In genomic region chr9:127838375-127839078, GRCh38 we compare ENCODE assay signal across 8 cellular contexts. TPM values are rescaled to one million over a fixed set of nuclear protein-coding genes. Genes with fewer than 3 reads are reported as not detected.
DNase-seq lines count a peak whose midpoint lies in the region; ATAC-seq, FAIRE-seq and TF ChIP-seq lines count a peak whose summit lies in the region.

No MANE protein-coding gene starts in this region.

- peak overlapping the region; percentile 87 for H3K9ac ChIP-seq in endothelial cell of umbilical vein (replicated peaks; ENCODE audit: extremely low read depth, insufficient read depth, low read length)
- no peak overlapping the region for H3K9ac ChIP-seq in mucosa of rectum (ENCODE audit: low read depth in 1 of 2, low read length in 2 of 2)

- H3K4me2 ChIP-seq in PC-9 (peak overlapping the region; percentile 78), endothelial cell of umbilical vein (ENCODE audit: insufficient read depth, low read length) (peak overlapping the region; percentile 51)

- H3K4me1 ChIP-seq in PC-9 (replicated peaks; ENCODE audit: insufficient read depth) = peaks cover 25% of the 10 kb centered on the region
- peaks cover 74% of the 10 kb centered on the region for H3K4me1 ChIP-seq in endothelial cell of umbilical vein (ENCODE audit: control insufficient read depth, extremely low read depth, insufficient read depth, low read length)
- H3K4me1 ChIP-seq in mucosa of rectum (ENCODE audit: control insufficient read depth in 2 of 2, insufficient read depth in 2 of 2, low read length in 2 of 2) = peaks cover 19 to 29% of the 10 kb centered on the region in 2 donors

- intact Hi-C loops in PC-9 (cut with micrococcal nuclease; ENCODE audit: unreplicated experiment) = loop anchor here (1.0 to 2.0 kb wide), 2 partner anchors 16 to 34 kb away; partner anchors contain the start of gene ENG
- intact Hi-C loops in endothelial cell of umbilical vein (cut with micrococcal nuclease) = loop anchor here (1.0 to 2.0 kb wide), 5 partner anchors 8 to 68 kb away; partner anchors contain the start of gene ENG

- DNase-seq in PC-9 (peak; percentile 78 to 88), endothelial cell of umbilical vein (ENCODE audit: low read depth, low spot score) (peak; percentile 97), ureter (ENCODE audit: low spot score) (peak; percentile 70)

- H3F3A ChIP-seq in PC-9 (ENCODE audit: insufficient read depth, low read depth) = peaks cover 28% of the 10 kb centered on the region; the same call in 1 of the 2 replicates

- peak overlapping the region; percentile 76 for H3K27ac ChIP-seq in PC-9
- peak overlapping the region; percentile 99 for H3K27ac ChIP-seq in endothelial cell of umbilical vein (ENCODE audit: insufficient read depth, low read depth, low read length)
- peak overlapping the region; percentile 56 to 81 for H3K27ac ChIP-seq in mucosa of rectum (ENCODE audit: low read depth in 2 of 2, low read length in 2 of 2)

- CTCF ChIA-PET in PC-9 (lab: Charles Lee) = interaction anchor here (0.6 to 1.3 kb wide), 2 partner anchors 16 to 27 kb away, joined by 3 read pairs; partner anchors contain the start of gene ENG
- CTCF ChIA-PET in endothelial cell of umbilical vein (lab: Charles Lee) = interaction anchor here (0.7 to 6.7 kb wide), 8 partner anchors 9 to 104 kb away, joined by 3 to 42 read pairs (median 8); partner anchors contain the start of genes ENG and TOR2A

- H3K27me3 ChIP-seq in PC-9 (ENCODE audit: insufficient read depth, low read depth) (no peaks in the 10 kb centered on the region), endothelial cell of umbilical vein (ENCODE audit: control insufficient read depth in 2 of 2, insufficient read depth in 2 of 2, low read length in 2 of 2) (no peaks in the 10 kb centered on the region), mucosa of rectum (ENCODE audit: control insufficient read depth in 2 of 2, insufficient read depth in 2 of 2, low read length in 2 of 2) (peaks cover 2% of the 10 kb centered on the region in 2 donors)

- H3K9me2 ChIP-seq in PC-9 (ENCODE audit: insufficient read depth) = no peaks in the 10 kb centered on the region

- H3K9me1 ChIP-seq in endothelial cell of umbilical vein (replicated peaks; ENCODE audit: control insufficient read depth, extremely low read depth, insufficient read depth, low read length) = no peaks in the 10 kb centered on the region

- H3K36me3 ChIP-seq in PC-9 (ENCODE audit: low read depth) (no peaks in the 10 kb centered on the region), endothelial cell of umbilical vein (ENCODE audit: control insufficient read depth in 2 of 2, extremely low read depth in 1 of 2, insufficient read depth in 2 of 2, low read length in 2 of 2) (peaks cover 25 to 30% of the 10 kb centered on the region in 2 experiments), mucosa of rectum (ENCODE audit: control insufficient read depth in 2 of 2, insufficient read depth in 2 of 2, low read length in 2 of 2) (no peaks in the 10 kb centered on the region)

- peak; percentile 100 for FAIRE-seq in endothelial cell of umbilical vein (lab: Jason Lieb, UNC)

- H3K4me3 ChIP-seq in PC-9 = peak overlapping the region; percentile 47; the same call in 1 of the 2 replicates
- H3K4me3 ChIP-seq in endothelial cell of umbilical vein (replicated peaks in 1 of 3; ENCODE audit: insufficient read depth in 1 of 3, low read depth in 1 of 3, low read length in 3 of 3) = no peak overlapping the region
- H3K4me3 ChIP-seq in mucosa of rectum (ENCODE audit: low read length in 2 of 2) = no peak overlapping the region

- H2AFZ ChIP-seq in PC-9 = peak overlapping the region; percentile 70
- H2AFZ ChIP-seq in endothelial cell of umbilical vein (ENCODE audit: low read depth, low read length) = no peak overlapping the region

- dilution Hi-C loops in endothelial cell of umbilical vein (cut with MboI; ENCODE audit: extremely low pct_ligation_motif_present, low sequenced_read_pairs) = no loop called here

- H3K9me3 ChIP-seq in PC-9 (ENCODE audit: insufficient read depth, low read depth) (no peaks in the 10 kb centered on the region), endothelial cell of umbilical vein (replicated peaks; ENCODE audit: control insufficient read depth, insufficient read depth, low read length) (no peaks in the 10 kb centered on the region), mucosa of rectum (ENCODE audit: control insufficient read depth in 2 of 2, low read length in 2 of 2) (no peaks in the 10 kb centered on the region)

- TF ChIP-seq CTCF in PC-9 (conservative IDR thresholded peaks at IDR 0.05) (no peak), endothelial cell of umbilical vein (IDR thresholded peaks at IDR 0.05; ENCODE audit: extremely low read depth in 1 of 2, insufficient read depth in 1 of 2, low read depth in 1 of 2, low read length in 2 of 2) (no peak)

- no peak for ATAC-seq in HG02840 (IDR thresholded peaks at IDR 0.05; ENCODE audit: low FRiP score, unreplicated experiment)
- ATAC-seq in HG03159 (IDR thresholded peaks at IDR 0.05; ENCODE audit: unreplicated experiment) = no peak
- ATAC-seq in GM21576 (IDR thresholded peaks at IDR 0.05; ENCODE audit: unreplicated experiment) = no peak
- no peak for ATAC-seq in GM21381 (IDR thresholded peaks at IDR 0.05; ENCODE audit: unreplicated experiment)

- POLR2A ChIA-PET in PC-9 (lab: Charles Lee; ENCODE audit: unreplicated experiment) = interaction anchor here (0.5 kb wide), 1 partner anchor 14 kb away, joined by 3 read pairs; no protein-coding TSS in a partner anchor
- POLR2A ChIA-PET in endothelial cell of umbilical vein (lab: Charles Lee) = interaction anchor here (0.7 to 3.1 kb wide), 5 partner anchors 8 to 67 kb away, joined by 3 to 14 read pairs (median 4); partner anchors contain the start of gene ENG

- H4K20me1 ChIP-seq in PC-9 (ENCODE audit: insufficient read depth) = no peaks in the 10 kb centered on the region
- H4K20me1 ChIP-seq in endothelial cell of umbilical vein (replicated peaks; ENCODE audit: control insufficient read depth, extremely low read depth, insufficient read depth, low read length) = no peaks in the 10 kb centered on the region

- H3K79me2 ChIP-seq in PC-9 (ENCODE audit: low read depth) (no peaks in the 10 kb centered on the region), endothelial cell of umbilical vein (ENCODE audit: control insufficient read depth, insufficient read depth, low read length) (peaks cover 86% of the 10 kb centered on the region)

- TF ChIP-seq POLR2A in endothelial cell of umbilical vein (IDR thresholded peaks at IDR 0.05; ENCODE audit: low read depth, low read length) = peak; percentile 76

- TSS peak; percentile 67 for BruUV-seq in PC-9 (replicated peaks; lab: Mats Ljungman, UMichigan)
- no TSS peak for BruUV-seq in endothelial cell of umbilical vein (replicated peaks; lab: Mats Ljungman, UMichigan)

TF ChIP-seq in endothelial cell of umbilical vein, 7 proteins besides CTCF, POLR2A, EP300 and RAD21 (continues in another document):
- TF ChIP-seq JUN (IDR thresholded peaks at IDR 0.05; ENCODE audit: borderline replicate concordance, insufficient read depth, insufficient read length, low read depth) (peak; percentile 60), GATA2 (IDR thresholded peaks at IDR 0.05; ENCODE audit: insufficient read depth, insufficient read length, low read depth, low read length) (peak; percentile 47), FOS (IDR thresholded peaks at IDR 0.05; ENCODE audit: borderline replicate concordance, insufficient read depth, low read length) (peak; percentile 96)

RNA-seq across cellular contexts. Expression of gene ENG, which starts 15.9 kb away (rescaled TPM):
- total RNA-seq in PC-9 (2021) (18.4 and 23.1 TPM in 2 replicates), endothelial cell of umbilical vein (688 and 728 TPM in 2 replicates), ureter (83.6 TPM)
- polyA plus RNA-seq in endothelial cell of umbilical vein = 338 and 355 TPM in 2 replicates
- 321 and 356 TPM in 2 replicates for polyA plus RNA-seq in endothelial cell of umbilical vein (2011; cell fraction: cytosol; rRNA removed)
- polyA plus RNA-seq in endothelial cell of umbilical vein (2011; cell fraction: nucleus; rRNA removed) = 246 and 249 TPM in 2 replicates
- polyA plus RNA-seq in endothelial cell of umbilical vein (2012) = 646 and 659 TPM in 2 replicates
- polyA minus RNA-seq in endothelial cell of umbilical vein = 275 and 289 TPM in 2 replicates
- polyA minus RNA-seq in endothelial cell of umbilical vein (2011; cell fraction: cytosol; rRNA and poly(A)+ RNA removed) = 28.9 TPM
- 123 and 127 TPM in 2 replicates for polyA minus RNA-seq in endothelial cell of umbilical vein (2011; cell fraction: nucleus; rRNA and poly(A)+ RNA removed)

RNA-seq across cellular contexts. Expression of gene FPGS, which starts 35.8 kb away (rescaled TPM):
- total RNA-seq in PC-9 (2021) (152 and 191 TPM in 2 replicates), endothelial cell of umbilical vein (90.2 and 90.7 TPM in 2 replicates), ureter (115 TPM)
- 77.7 and 129 TPM in 2 replicates for polyA plus RNA-seq in endothelial cell of umbilical vein
- 67.9 and 72.7 TPM in 2 replicates for polyA plus RNA-seq in endothelial cell of umbilical vein (2011; cell fraction: cytosol; rRNA removed)
- 116 and 150 TPM in 2 replicates for polyA plus RNA-seq in endothelial cell of umbilical vein (2011; cell fraction: nucleus; rRNA removed)
- polyA plus RNA-seq in endothelial cell of umbilical vein (2012) = 58.5 and 71.2 TPM in 2 replicates
- polyA minus RNA-seq in endothelial cell of umbilical vein = 76.5 and 80.5 TPM in 2 replicates
- 58.0 TPM for polyA minus RNA-seq in endothelial cell of umbilical vein (2011; cell fraction: cytosol; rRNA and poly(A)+ RNA removed)
- 45.1 and 52.0 TPM in 2 replicates for polyA minus RNA-seq in endothelial cell of umbilical vein (2011; cell fraction: nucleus; rRNA and poly(A)+ RNA removed)

RNA-seq across cellular contexts. Expression of gene AK1, which starts 38.9 kb away (rescaled TPM):
- total RNA-seq in PC-9 (2021) = 84.5 and 86.8 TPM in 2 replicates
- 113 and 115 TPM in 2 replicates for total RNA-seq in endothelial cell of umbilical vein
- polyA plus RNA-seq in endothelial cell of umbilical vein = 148 and 157 TPM in 2 replicates
- polyA plus RNA-seq in endothelial cell of umbilical vein (2011; cell fraction: cytosol; rRNA removed) = 189 and 191 TPM in 2 replicates
- polyA plus RNA-seq in endothelial cell of umbilical vein (2011; cell fraction: nucleus; rRNA removed) = 108 and 134 TPM in 2 replicates
- polyA plus RNA-seq in endothelial cell of umbilical vein (2012) = 173 and 181 TPM in 2 replicates
- polyA minus RNA-seq in endothelial cell of umbilical vein = 33.5 and 35.7 TPM in 2 replicates
- polyA minus RNA-seq in endothelial cell of umbilical vein (2011; cell fraction: cytosol; rRNA and poly(A)+ RNA removed) = 36.3 TPM
- 5.2 TPM in 2 replicates for polyA minus RNA-seq in endothelial cell of umbilical vein (2011; cell fraction: nucleus; rRNA and poly(A)+ RNA removed)
- total RNA-seq in ureter = 48.6 TPM

RNA-seq across cellular contexts. Expression of gene CDK9, which starts 52.7 kb away (rescaled TPM):
- total RNA-seq in PC-9 (2021) (92.5 and 93.8 TPM in 2 replicates), endothelial cell of umbilical vein (124 and 128 TPM in 2 replicates), ureter (81.0 TPM)
- polyA plus RNA-seq in endothelial cell of umbilical vein = 92.2 and 99.0 TPM in 2 replicates
- 50.0 and 61.0 TPM in 2 replicates for polyA plus RNA-seq in endothelial cell of umbilical vein (2011; cell fraction: cytosol; rRNA removed)
- 193 and 200 TPM in 2 replicates for polyA plus RNA-seq in endothelial cell of umbilical vein (2011; cell fraction: nucleus; rRNA removed)
- 76.9 and 94.3 TPM in 2 replicates for polyA plus RNA-seq in endothelial cell of umbilical vein (2012)
- 88.4 and 92.9 TPM in 2 replicates for polyA minus RNA-seq in endothelial cell of umbilical vein
- 63.0 TPM for polyA minus RNA-seq in endothelial cell of umbilical vein (2011; cell fraction: cytosol; rRNA and poly(A)+ RNA removed)
- polyA minus RNA-seq in endothelial cell of umbilical vein (2011; cell fraction: nucleus; rRNA and poly(A)+ RNA removed) = 58.3 and 65.1 TPM in 2 replicates
